ENCODE assay signal across 8 cellular contexts in genomic region chr13:97223711-97224461, GRCh38. TPM values are rescaled to one million over a fixed set of nuclear protein-coding genes. Genes with fewer than 3 reads are reported as not detected.
DNase-seq lines count a peak whose midpoint lies in the region; ATAC-seq and TF ChIP-seq lines count a peak whose summit lies in the region.

No MANE protein-coding gene starts in this region.

- intact Hi-C loops in dorsolateral prefrontal cortex (cut with DNase I) = loop anchor here (2.0 to 5.0 kb wide), 6 partner anchors 15 to 208 kb away; partner anchors contain the start of gene RAP2A (in 2 of the 2)

- H3K27ac ChIP-seq in 22Rv1 (peak overlapping the region; percentile 77), dorsolateral prefrontal cortex (peak overlapping the region; percentile 21 to 97 (median 92)), lung (ENCODE audit: low read depth in 1 of 2, low read length in 1 of 2) (peak overlapping the region; percentile 96 to 98), temporal lobe (ENCODE audit: low read depth, low read length) (peak overlapping the region; percentile 89)

- ATAC-seq in lung (ENCODE audit: insufficient read depth, low FRiP score) (peak; percentile 65), GM21423 (IDR thresholded peaks at IDR 0.05; ENCODE audit: unreplicated experiment) (no peak)

- H3K27me3 ChIP-seq in dorsolateral prefrontal cortex (no peaks in the 10 kb centered on the region), lung (ENCODE audit: control insufficient read depth, insufficient read depth) (no peaks in the 10 kb centered on the region)

- H3K4me3 ChIP-seq in GM12875 (ENCODE audit: low read depth, low read length) = peak overlapping the region; percentile 43
- peak overlapping the region; percentile 54 to 96 (median 79) for H3K4me3 ChIP-seq in dorsolateral prefrontal cortex
- peak overlapping the region; percentile 51 for H3K4me3 ChIP-seq in lung

- 2% methylated on average over 9 of the region's 9 CpGs for WGBS in lung, 2 donors

- TF ChIP-seq CTCF in 22Rv1 (IDR thresholded peaks at IDR 0.05) (no peak), GM12875 (IDR thresholded peaks at IDR 0.05; ENCODE audit: borderline replicate concordance, insufficient read depth, low read depth, low read length) (no peak), dorsolateral prefrontal cortex (IDR thresholded peaks at IDR 0.05 in 54 of 56, conservative IDR thresholded peaks at IDR 0.05 in 2 of 56; ENCODE audit: low read depth in 1 of 56, partially characterized antibody in 56 of 56) (peak in 28 of 56 donors; percentile 4 to 56 (median 32)), lung (IDR thresholded peaks at IDR 0.05; ENCODE audit: control extremely low read depth, extremely low read depth) (no peak)

- no peaks in the 10 kb centered on the region for H3K36me3 ChIP-seq in lung (ENCODE audit: control insufficient read depth in 2 of 2, insufficient read depth in 2 of 2, low read length in 2 of 2)

- H3K9me3 ChIP-seq in lung (ENCODE audit: control insufficient read depth in 2 of 2, insufficient read depth in 1 of 2, low read length in 1 of 2) = no peaks in the 10 kb centered on the region

- DNase-seq in LHCN-M2 (ENCODE audit: low read depth) = peak; percentile 84
- DNase-seq in SW480 (ENCODE audit: low spot score) = peak; percentile 68
- DNase-seq in dorsolateral prefrontal cortex = peak in 2 of 10 donors; percentile 44 to 63
- DNase-seq in lung (ENCODE audit: low spot score) = peak; percentile 61

- H3K4me1 ChIP-seq in lung (ENCODE audit: control insufficient read depth in 2 of 2, insufficient read depth in 2 of 2, low read length in 2 of 2) = peaks cover 14 to 34% of the 10 kb centered on the region in 2 donors

RNA-seq across cellular contexts. Expression of gene MBNL2, which starts 1.8 kb away (rescaled TPM):
- 17.7 and 24.4 TPM in 2 replicates for total RNA-seq in LHCN-M2 (2014; rRNA removed)
- 5.0 TPM for polyA plus RNA-seq in LHCN-M2 (2012)
- 100 to 1,000 TPM in 119 of 120 experiments, 10 to 100 TPM in 1; 96.2 to 275 (median 181) TPM for total RNA-seq in dorsolateral prefrontal cortex
- 100 to 1,000 TPM in 1 of 2 donors, 10 to 100 TPM in 1; 59.3 to 108 TPM for total RNA-seq in lung
- polyA plus RNA-seq in lung = 10 to 100 TPM; 13.3 to 19.3 TPM
- total RNA-seq in temporal lobe = 19.2 TPM
